ENCODE assay signal across 7 cellular contexts in genomic region chr3:66501483-66502266, GRCh38. TPM values are rescaled to one million over a fixed set of nuclear protein-coding genes. Genes with fewer than 3 reads are reported as not detected.
A peak's percentile ranks its signal among the peaks of the same experiment; 100 is the strongest.
DNase-seq lines count a peak whose midpoint lies in the region; ATAC-seq and TF ChIP-seq lines count a peak whose summit lies in the region.

No MANE protein-coding gene starts in this region.

- H3K23ac ChIP-seq in H9 (ENCODE audit: insufficient read length, low read depth, low read length) = no peak overlapping the region

- no peak overlapping the region for H2AFZ ChIP-seq in H9 (ENCODE audit: low read length)

- H3K4me1 ChIP-seq in H9 (ENCODE audit: insufficient read depth, low read length) (peaks cover 5% of the 10 kb centered on the region), iPS-15b (ENCODE audit: control insufficient read depth, insufficient read depth, low read length) (peaks cover 18% of the 10 kb centered on the region)

- no peaks in the 10 kb centered on the region for H3K79me1 ChIP-seq in H9 (ENCODE audit: insufficient read depth, low read depth, low read length, poor library complexity, severe bottlenecking)

- H3K9me3 ChIP-seq in H9 (ENCODE audit: control insufficient read depth, low read depth, low read length) = no peaks in the 10 kb centered on the region
- H3K9me3 ChIP-seq in iPS-15b (ENCODE audit: control insufficient read depth, insufficient read depth, low read length) = no peaks in the 10 kb centered on the region

- peak overlapping the region; percentile 71 to 79 for H3K4me3 Mint-ChIP-seq in H9
- peak overlapping the region; percentile 72 for H3K4me3 Mint-ChIP-seq in activated T-helper 1 cell treated with anti-CD3 and anti-CD28 coated beads, Interleukin-12 subunit alpha, Interleukin-12 subunit beta, Interleukin-2, Interleukin-4 antibody, amounts not matched to agents 30 ng/mL and 10 ng/mL and 1 ng/mL, durations not matched to agents 14 hours and 24 hours and 36 hours
- H3K4me3 Mint-ChIP-seq in stimulated activated memory B cell treated with anti-CD40 and anti-IgM and Interleukin-4, amounts not matched to agents 10 μg/mL and 1 μg/mL and 100 μg/mL, for 72 hours = peak overlapping the region; percentile 82

- H3K36me3 Mint-ChIP-seq in H9 (ENCODE audit: insufficient read depth in 1 of 3, low read depth in 3 of 3) = peaks cover 2 to 12% (median 10%) of the 10 kb centered on the region in 3 experiments; a peak in 6 of 7 replicates
- peaks cover 8% of the 10 kb centered on the region for H3K36me3 Mint-ChIP-seq in activated T-helper 1 cell treated with anti-CD3 and anti-CD28 coated beads, Interleukin-12 subunit alpha, Interleukin-12 subunit beta, Interleukin-2, Interleukin-4 antibody, amounts not matched to agents 30 ng/mL and 10 ng/mL and 1 ng/mL, durations not matched to agents 14 hours and 24 hours and 36 hours (ENCODE audit: low read depth)
- H3K36me3 Mint-ChIP-seq in stimulated activated memory B cell treated with anti-CD40 and anti-IgM and Interleukin-4, amounts not matched to agents 10 μg/mL and 1 μg/mL and 100 μg/mL, for 72 hours = no peaks in the 10 kb centered on the region

- no peak overlapping the region for H2AK5ac ChIP-seq in H9 (ENCODE audit: insufficient read length, low read length)

- H3K9me3 Mint-ChIP-seq in H9 = peaks cover 0 to 3% of the 10 kb centered on the region in 2 experiments; a peak in 3 of 5 replicates
- no peaks in the 10 kb centered on the region for H3K9me3 Mint-ChIP-seq in activated T-helper 1 cell treated with anti-CD3 and anti-CD28 coated beads, Interleukin-12 subunit alpha, Interleukin-12 subunit beta, Interleukin-2, Interleukin-4 antibody, amounts not matched to agents 30 ng/mL and 10 ng/mL and 1 ng/mL, durations not matched to agents 14 hours and 24 hours and 36 hours
- H3K9me3 Mint-ChIP-seq in stimulated activated memory B cell treated with anti-CD40 and anti-IgM and Interleukin-4, amounts not matched to agents 10 μg/mL and 1 μg/mL and 100 μg/mL, for 72 hours = no peaks in the 10 kb centered on the region

- H3K14ac ChIP-seq in H9 (ENCODE audit: insufficient read depth, low read length) = no peak overlapping the region

- DNase-seq in H9 = no peak
- DNase-seq in activated T-helper 1 cell treated with anti-CD3 and anti-CD28 coated beads, Interleukin-12 subunit alpha, Interleukin-12 subunit beta, Interleukin-2, Interleukin-4 antibody, amounts not matched to agents 30 ng/mL and 10 ng/mL and 1 ng/mL, durations not matched to agents 14 hours and 24 hours and 36 hours (ENCODE audit: low spot score) = no peak
- DNase-seq in stimulated activated CD8-positive, alpha-beta memory T cell treated with anti-CD3 and anti-CD28 coated beads, Interleukin-4, amount 100 ng/mL, for 48 hours = no peak
- DNase-seq in HuH-7.5 (ENCODE audit: low spot score) = no peak

- ATAC-seq in stimulated activated memory B cell treated with anti-CD40 and anti-IgM and Interleukin-4, amounts not matched to agents 10 μg/mL and 1 μg/mL and 100 μg/mL, for 72 hours = no peak
- ATAC-seq in HG03135 (IDR thresholded peaks at IDR 0.05; ENCODE audit: unreplicated experiment) = no peak

- H4K5ac ChIP-seq in H9 (ENCODE audit: insufficient read length, low read depth, low read length) = no peak overlapping the region

- H3K4ac ChIP-seq in H9 (ENCODE audit: low read depth, low read length) = no peak overlapping the region

- no peak overlapping the region for H2BK15ac ChIP-seq in H9 (ENCODE audit: low read depth, low read length)

- H3K23me2 ChIP-seq in H9 (ENCODE audit: insufficient read length, low read depth, low read length, poor library complexity, severe bottlenecking) = peaks cover 16% of the 10 kb centered on the region

- H3K56ac ChIP-seq in H9 (ENCODE audit: insufficient read length, low read depth, low read length) = no peak overlapping the region

- no peak overlapping the region for H4K8ac ChIP-seq in H9 (replicated peaks; ENCODE audit: insufficient read length, low read depth, low read length)

- H3K27ac Mint-ChIP-seq in H9 = peak overlapping the region; percentile 71 to 93 (median 78); a peak in 5 of 7 replicates
- H3K27ac Mint-ChIP-seq in activated T-helper 1 cell treated with anti-CD3 and anti-CD28 coated beads, Interleukin-12 subunit alpha, Interleukin-12 subunit beta, Interleukin-2, Interleukin-4 antibody, amounts not matched to agents 30 ng/mL and 10 ng/mL and 1 ng/mL, durations not matched to agents 14 hours and 24 hours and 36 hours = peak overlapping the region; percentile 61
- peak overlapping the region; percentile 31 for H3K27ac Mint-ChIP-seq in stimulated activated memory B cell treated with anti-CD40 and anti-IgM and Interleukin-4, amounts not matched to agents 10 μg/mL and 1 μg/mL and 100 μg/mL, for 72 hours

- H3K4me3 ChIP-seq in iPS-15b (ENCODE audit: low read depth, low read length) = peak overlapping the region; percentile 54

- no peaks in the 10 kb centered on the region for H3K36me3 ChIP-seq in iPS-15b (ENCODE audit: control insufficient read depth, insufficient read depth, low read length)

- H4K91ac ChIP-seq in H9 (ENCODE audit: insufficient read length, low read depth, low read length) = no peak overlapping the region

- no peak overlapping the region for H3K18ac ChIP-seq in H9 (ENCODE audit: insufficient read length, low read depth, low read length)

- no CpG with 5 or more reads among the region's 20 CpGs for WGBS in H9 (ENCODE audit: extremely low coverage, insufficient read length, low lambda C conversion rate)

- no peak; the same call in 2 of the 3 replicates for TF ChIP-seq CTCF in H9 (conservative IDR thresholded peaks at IDR 0.05)

- H2BK120ac ChIP-seq in H9 (ENCODE audit: low read depth, low read length, poor library complexity, severe bottlenecking) = no peak overlapping the region

- H2BK12ac ChIP-seq in H9 (ENCODE audit: insufficient read length, low read depth, low read length) = no peak overlapping the region

- H2BK5ac ChIP-seq in H9 (ENCODE audit: insufficient read length, low read length) = no peak overlapping the region

- no peaks in the 10 kb centered on the region; the same call in 1 of the 2 replicates for H3K27me3 ChIP-seq in H9 (ENCODE audit: insufficient read depth, low read length)
- no peaks in the 10 kb centered on the region for H3K27me3 ChIP-seq in iPS-15b (ENCODE audit: control insufficient read depth, insufficient read depth, low read length)

- H3K27me3 Mint-ChIP-seq in H9 (ENCODE audit: low read depth) = peaks cover 7% of the 10 kb centered on the region
- H3K27me3 Mint-ChIP-seq in activated T-helper 1 cell treated with anti-CD3 and anti-CD28 coated beads, Interleukin-12 subunit alpha, Interleukin-12 subunit beta, Interleukin-2, Interleukin-4 antibody, amounts not matched to agents 30 ng/mL and 10 ng/mL and 1 ng/mL, durations not matched to agents 14 hours and 24 hours and 36 hours (ENCODE audit: insufficient read depth) = peaks cover 20% of the 10 kb centered on the region
- H3K27me3 Mint-ChIP-seq in stimulated activated memory B cell treated with anti-CD40 and anti-IgM and Interleukin-4, amounts not matched to agents 10 μg/mL and 1 μg/mL and 100 μg/mL, for 72 hours = peaks cover 19% of the 10 kb centered on the region

- peaks cover 57 to 70% of the 10 kb centered on the region in 2 experiments for H3K4me1 Mint-ChIP-seq in H9
- H3K4me1 Mint-ChIP-seq in activated T-helper 1 cell treated with anti-CD3 and anti-CD28 coated beads, Interleukin-12 subunit alpha, Interleukin-12 subunit beta, Interleukin-2, Interleukin-4 antibody, amounts not matched to agents 30 ng/mL and 10 ng/mL and 1 ng/mL, durations not matched to agents 14 hours and 24 hours and 36 hours (ENCODE audit: low read depth) = peaks cover 66% of the 10 kb centered on the region
- H3K4me1 Mint-ChIP-seq in stimulated activated memory B cell treated with anti-CD40 and anti-IgM and Interleukin-4, amounts not matched to agents 10 μg/mL and 1 μg/mL and 100 μg/mL, for 72 hours = peaks cover 17% of the 10 kb centered on the region

- peaks cover 29% of the 10 kb centered on the region for H3K79me2 ChIP-seq in H9 (ENCODE audit: insufficient read depth, low read length)

- no peak overlapping the region for H3K9ac ChIP-seq in H9 (ENCODE audit: extremely low read depth, insufficient read length, low read length)
- H3K9ac ChIP-seq in iPS-15b (ENCODE audit: low read depth, low read length) = no peak overlapping the region

- H3T11ph ChIP-seq in H9 (ENCODE audit: low read length) = no peak overlapping the region

- no peak overlapping the region for H3K27ac ChIP-seq in H9 (ENCODE audit: insufficient read length, low read depth, low read length)

- no peak overlapping the region for H2BK20ac ChIP-seq in H9 (ENCODE audit: low read depth, low read length, poor library complexity, severe bottlenecking)

- peak overlapping the region; percentile 63 for H3K4me2 ChIP-seq in H9 (ENCODE audit: insufficient read depth, insufficient read length, low read length)

- intact Hi-C loops in activated T-helper 1 cell treated with anti-CD3 and anti-CD28 coated beads, Interleukin-12 subunit alpha, Interleukin-12 subunit beta, Interleukin-2, Interleukin-4 antibody, amounts not matched to agents 30 ng/mL and 10 ng/mL and 1 ng/mL, durations not matched to agents 14 hours and 24 hours and 36 hours (cut with micrococcal nuclease) = loop anchor here (1.0 to 10.0 kb wide), 9 partner anchors 22 to 497 kb away; partner anchors contain the start of genes KBTBD8 and MAGI1

- H4K20me1 ChIP-seq in H9 (ENCODE audit: control insufficient read depth, insufficient read depth, insufficient read length) = peaks cover 2% of the 10 kb centered on the region

RNA-seq across cellular contexts. Expression of gene LRIG1, which starts 0.9 kb away (rescaled TPM):
- 63.3 and 70.3 TPM in 2 replicates for total RNA-seq in H9 (2021)
- 57.4 and 59.5 TPM in 2 replicates for total RNA-seq in activated T-helper 1 cell treated with anti-CD3 and anti-CD28 coated beads, Interleukin-12 subunit alpha, Interleukin-12 subunit beta, Interleukin-2, Interleukin-4 antibody, amounts not matched to agents 30 ng/mL and 10 ng/mL and 1 ng/mL, durations not matched to agents 14 hours and 24 hours and 36 hours
